ENCODE assay signal across 10 cellular contexts in genomic region chr17:81328925-81329278, GRCh38. TPM values are rescaled to one million over a fixed set of nuclear protein-coding genes. Genes with fewer than 3 reads are reported as not detected.
A peak's percentile ranks its signal among the peaks of the same experiment; 100 is the strongest.
DNase-seq lines count a peak whose midpoint lies in the region; ATAC-seq, FAIRE-seq and TF ChIP-seq lines count a peak whose summit lies in the region.
"Had no signal": no experiment of that assay in that cellular context is flagged by ENCODE, and none has a peak within 500 bp of the region (broad histone marks: within the 10 kb centered on the region; RNA-seq: fewer than 3 reads in every experiment).

No MANE protein-coding gene starts in this region.

- H3K9me2 ChIP-seq in PC-3 (replicated peaks; ENCODE audit: low read length), result no peaks in the 10 kb centered on the region

- peak overlapping the region; percentile 73 for H3K9ac ChIP-seq in PC-3 (ENCODE audit: low read length)

- H3K9me3 ChIP-seq in PC-3 (ENCODE audit: low read length) (no peaks in the 10 kb centered on the region), pancreas (no peaks in the 10 kb centered on the region), WERI-Rb-1 (ENCODE audit: severe bottlenecking) (no peaks in the 10 kb centered on the region)

- H3K27ac ChIP-seq in PC-3 (ENCODE audit: low read length) (peak overlapping the region; percentile 94), foreskin keratinocyte (peak overlapping the region; percentile 84), pancreas (peak overlapping the region; percentile 38 to 81 (median 60)), WERI-Rb-1 (no peak overlapping the region; the same call in 1 of the 2 replicates)

- no peak for TF ChIP-seq CTCF in PC-3 (conservative IDR thresholded peaks at IDR 0.05; ENCODE audit: low read depth, low read length)
- TF ChIP-seq CTCF in foreskin keratinocyte (conservative IDR thresholded peaks at IDR 0.05), result no peak
- no peak for TF ChIP-seq CTCF in pancreas (IDR thresholded peaks at IDR 0.05)
- no peak for TF ChIP-seq CTCF in WERI-Rb-1 (IDR thresholded peaks at IDR 0.05; ENCODE audit: low read depth, low read length)

- peak overlapping the region; percentile 79 for H3K4me2 ChIP-seq in PC-3 (ENCODE audit: low read length)

- DNase-seq in COLO668 (lab: John Stamatoyannopoulos, UW; ENCODE audit: unreplicated experiment), result peak; percentile 39
- DNase-seq in PC-3, result peak; percentile 43
- no peak for DNase-seq in foreskin keratinocyte
- no peak for DNase-seq in pancreas
- no peak for DNase-seq in stimulated activated naive CD8-positive, alpha-beta T cell treated with anti-CD3 and anti-CD28 coated beads, Interleukin-15, amount 100 ng/mL, for 72 hours
- DNase-seq in WERI-Rb-1, result no peak
- DNase-seq: amygdala; stimulated activated CD4-positive, alpha-beta T cell treated with anti-CD3 and anti-CD28 coated beads, Interleukin-4, amount 100 ng/mL, for 24 hours had no signal

- H4K20me1 ChIP-seq in PC-3 (ENCODE audit: low read length), result no peaks in the 10 kb centered on the region

- H3K36me3 ChIP-seq in PC-3 (ENCODE audit: low read depth, low read length) (no peaks in the 10 kb centered on the region), pancreas (no peaks in the 10 kb centered on the region), WERI-Rb-1 (no peaks in the 10 kb centered on the region)

- POLR2A ChIA-PET in PC-3 (lab: Charles Lee; ENCODE audit: unreplicated experiment), result interaction anchor here (0.6 to 1.7 kb wide), 2 partner anchors 36 to 66 kb away, joined by 4 to 10 read pairs; partner anchors contain the start of gene BAHCC1

- H3K79me2 ChIP-seq in PC-3 (ENCODE audit: low read length), result no peaks in the 10 kb centered on the region

- peak overlapping the region; percentile 29; the same call in 1 of the 2 replicates for H2AFZ ChIP-seq in PC-3 (ENCODE audit: low read length)

- H3K4me1 Mint-ChIP-seq in stimulated activated naive CD8-positive, alpha-beta T cell treated with anti-CD3 and anti-CD28 coated beads, Interleukin-15, amount 100 ng/mL, for 72 hours, result no peaks in the 10 kb centered on the region

- H3K9me3 Mint-ChIP-seq in stimulated activated naive CD8-positive, alpha-beta T cell treated with anti-CD3 and anti-CD28 coated beads, Interleukin-15, amount 100 ng/mL, for 72 hours, result no peaks in the 10 kb centered on the region

- H3K27me3 ChIP-seq in PC-3 (ENCODE audit: low read length) (no peaks in the 10 kb centered on the region), foreskin keratinocyte (peaks cover 7% of the 10 kb centered on the region), pancreas (no peaks in the 10 kb centered on the region), WERI-Rb-1 (ENCODE audit: insufficient read depth, low read depth, severe bottlenecking) (peaks cover 87% of the 10 kb centered on the region)

- TSS peak; percentile 78 for BruUV-seq in PC-3 (replicated peaks; lab: Mats Ljungman, UMichigan)

- peaks cover 5% of the 10 kb centered on the region for H3F3A ChIP-seq in PC-3 (ENCODE audit: low read length, unreplicated experiment)

- CTCF ChIA-PET in PC-3 (lab: Charles Lee), result interaction anchor here (0.7 to 1.3 kb wide), 3 partner anchors 33 to 156 kb away, joined by 3 to 5 read pairs (median 4); partner anchors contain the start of gene SLC38A10

- H3K4me3 ChIP-seq in PC-3 (ENCODE audit: low read length), result peak overlapping the region; percentile 47
- H3K4me3 ChIP-seq in pancreas, result no peak overlapping the region
- no peak overlapping the region for H3K4me3 ChIP-seq in WERI-Rb-1 (ENCODE audit: low read depth, low read length)

- H3K4me1 ChIP-seq in PC-3 (ENCODE audit: insufficient read depth, low read length), result peaks cover 32% of the 10 kb centered on the region
- H3K4me1 ChIP-seq in foreskin keratinocyte, result peaks cover 12% of the 10 kb centered on the region
- H3K4me1 ChIP-seq in pancreas, result peaks cover 0 to 16% (median 0%) of the 10 kb centered on the region in 3 donors

- peak; percentile 30 for ATAC-seq in PC-3
- peak; percentile 31 for ATAC-seq in foreskin keratinocyte
- peak in 3 of 4 donors; percentile 11 to 24 (median 11) for ATAC-seq in pancreas
- ATAC-seq in GM18873 (IDR thresholded peaks at IDR 0.05; ENCODE audit: low FRiP score, unreplicated experiment), result no peak
- ATAC-seq in stimulated activated naive CD8-positive, alpha-beta T cell treated with anti-CD3 and anti-CD28 coated beads, Interleukin-15, amount 100 ng/mL, for 72 hours, result no peak
- no peak for ATAC-seq in activated CD4-positive, CD25-positive, alpha-beta regulatory T cell treated with anti-CD3 and anti-CD28 coated beads, Interleukin-2, amount 50 U/mL, for 24 hours

- peaks cover 17% of the 10 kb centered on the region for H3K27me3 Mint-ChIP-seq in stimulated activated naive CD8-positive, alpha-beta T cell treated with anti-CD3 and anti-CD28 coated beads, Interleukin-15, amount 100 ng/mL, for 72 hours

- H3K4me3 Mint-ChIP-seq in stimulated activated naive CD8-positive, alpha-beta T cell treated with anti-CD3 and anti-CD28 coated beads, Interleukin-15, amount 100 ng/mL, for 72 hours, result no peak overlapping the region

- no peak overlapping the region for H3K27ac Mint-ChIP-seq in stimulated activated naive CD8-positive, alpha-beta T cell treated with anti-CD3 and anti-CD28 coated beads, Interleukin-15, amount 100 ng/mL, for 72 hours

- intact Hi-C loops in PC-3 (cut with micrococcal nuclease) (loop anchor here (1.0 kb wide), 1 partner anchor 20 kb away; no protein-coding TSS in a partner anchor), pancreas (cut with DNase I) (no loop called here)

- FAIRE-seq in pancreas (lab: Jason Lieb, UNC), result no peak

- 73 to 74% methylated on average over 6 to 7 of the region's 7 CpGs for WGBS in pancreas, 2 donors

RNA-seq across cellular contexts. Expression of gene SLC38A10, which starts 33.8 kb away (rescaled TPM):
- total RNA-seq in PC-3 (2014; rRNA removed), result 77.8 and 118 TPM in 2 replicates
- 36.6 and 41.3 TPM in 2 replicates for total RNA-seq in foreskin keratinocyte
- 35.3 and 38.3 TPM in 2 replicates for polyA plus RNA-seq in foreskin keratinocyte
- total RNA-seq in pancreas, result 100 to 1,000 TPM in 1 of 6 donors, 10 to 100 TPM in 5; 72.8 to 119 (median 95.7) TPM
- 100 to 1,000 TPM; 138 to 190 TPM for polyA plus RNA-seq in pancreas

Comparison
In these comparisons a context has a peak if more than half of its experiments do, and no peak if none do; other contexts are left out.
1. DNase-seq: peak in COLO668 (single experiment) and PC-3 (single experiment); none in foreskin keratinocyte (0 of 2), pancreas (0 of 6), stimulated activated naive CD8-positive, alpha-beta T cell treated with anti-CD3 and anti-CD28 coated beads, Interleukin-15, amount 100 ng/mL, for 72 hours (0 of 2) and WERI-Rb-1 (single experiment).
2. ATAC-seq: peak in PC-3 (single experiment), foreskin keratinocyte (single experiment) and pancreas (3 of 4); none in GM18873 (single experiment), stimulated activated naive CD8-positive, alpha-beta T cell treated with anti-CD3 and anti-CD28 coated beads, Interleukin-15, amount 100 ng/mL, for 72 hours (single experiment) and activated CD4-positive, CD25-positive, alpha-beta regulatory T cell treated with anti-CD3 and anti-CD28 coated beads, Interleukin-2, amount 50 U/mL, for 24 hours (0 of 2).